In genomic region chr11:9574806-9575530, GRCh38 we compare ENCODE assay signal across 8 cellular contexts. TPM values are rescaled to one million over a fixed set of nuclear protein-coding genes. Genes with fewer than 3 reads are reported as not detected.
A peak's percentile ranks its signal among the peaks of the same experiment; 100 is the strongest.
DNase-seq lines count a peak whose midpoint lies in the region; ATAC-seq and TF ChIP-seq lines count a peak whose summit lies in the region.

No MANE protein-coding gene starts in this region.

- TF ChIP-seq CTCF in mammary epithelial cell (conservative IDR thresholded peaks at IDR 0.05 in 1 of 2, IDR thresholded peaks at IDR 0.05 in 1 of 2; ENCODE audit: extremely low read depth in 1 of 2, insufficient read depth in 1 of 2, low read depth in 1 of 2, low read length in 2 of 2) (no peak), spleen (IDR thresholded peaks at IDR 0.05 in 8 of 11, conservative IDR thresholded peaks at IDR 0.05 in 3 of 11) (no peak)

- H3K9me3 ChIP-seq in mammary epithelial cell (replicated peaks; ENCODE audit: insufficient read depth, low read length): no peaks in the 10 kb centered on the region
- no peaks in the 10 kb centered on the region for H3K9me3 ChIP-seq in spleen

- intact Hi-C loops in mammary epithelial cell (cut with micrococcal nuclease): loop anchor here (1.0 to 2.0 kb wide), 5 partner anchors 9 to 729 kb away; partner anchors contain the start of gene ZNF143
- intact Hi-C loops in spleen (cut with DNase I; ENCODE audit: low total_unique reads): no loop called here

- H3K79me2 ChIP-seq in mammary epithelial cell (ENCODE audit: insufficient read depth, low read length): peaks cover 64% of the 10 kb centered on the region

- H3K4me1 ChIP-seq in mammary epithelial cell (ENCODE audit: insufficient read depth, low read length): peaks cover 20% of the 10 kb centered on the region
- H3K4me1 ChIP-seq in spleen: peaks cover 6 to 86% (median 48%) of the 10 kb centered on the region in 6 donors

- H3K9me3 Mint-ChIP-seq in immature natural killer cell: no peaks in the 10 kb centered on the region

- peak overlapping the region; percentile 99 for H3K9ac ChIP-seq in mammary epithelial cell (ENCODE audit: insufficient read depth, low read length)

- DNase-seq in DMS79 (lab: John Stamatoyannopoulos, UW) (peak; percentile 44), HuH-7 (ENCODE audit: low spot score) (peak; percentile 72), RPMI7951 (ENCODE audit: low read depth) (peak; percentile 85), mammary epithelial cell (peak; percentile 86), immature natural killer cell (no peak), spleen (no peak)

- ATAC-seq in HG02870 (IDR thresholded peaks at IDR 0.05; ENCODE audit: unreplicated experiment) (no peak), HG03432 (IDR thresholded peaks at IDR 0.05; ENCODE audit: unreplicated experiment) (no peak)

- no peak overlapping the region for H2AFZ ChIP-seq in mammary epithelial cell (ENCODE audit: low read depth, low read length)

- CTCF ChIA-PET in mammary epithelial cell (lab: Charles Lee; ENCODE audit: low non-redundant PET): interaction anchor here (0.6 kb wide), 1 partner anchor 9 kb away, joined by 6 read pairs; no protein-coding TSS in a partner anchor

- H3K36me3 ChIP-seq in mammary epithelial cell (ENCODE audit: insufficient read depth, low read length) (peaks cover 21% of the 10 kb centered on the region), spleen (peaks cover 0 to 22% (median 3%) of the 10 kb centered on the region in 6 donors)

- TSS peak; percentile 48 for BruUV-seq in mammary epithelial cell (replicated peaks; lab: Mats Ljungman, UMichigan)

- in situ Hi-C loops in mammary epithelial cell (cut with MboI; ENCODE audit: low sequenced_read_pairs in 2 of 2): no loop called here

- H4K20me1 ChIP-seq in mammary epithelial cell (ENCODE audit: insufficient read depth, low read length): no peaks in the 10 kb centered on the region

- H3K27ac Mint-ChIP-seq in immature natural killer cell: peak overlapping the region; percentile 64 to 94 (median 88)

- peak overlapping the region; percentile 80 to 96 (median 89) for H3K4me3 Mint-ChIP-seq in immature natural killer cell

- WGBS in mammary epithelial cell (ENCODE audit: low coverage, missing lambda C conversion rate): 2% methylated on average over 30 of the region's 34 CpGs
- 1 to 3% (median 2%) methylated on average over 30 to 34 of the region's 34 CpGs for WGBS in spleen, 5 donors

- H3K4me1 Mint-ChIP-seq in immature natural killer cell: peaks cover 48 to 53% of the 10 kb centered on the region in 2 donors

- H3K36me3 Mint-ChIP-seq in immature natural killer cell: peaks cover 0 to 3% (median 0%) of the 10 kb centered on the region in 3 donors

- H3K4me3 ChIP-seq in mammary epithelial cell (replicated peaks in 1 of 3; ENCODE audit: insufficient read depth in 1 of 3, low read depth in 2 of 3, low read length in 3 of 3): peak overlapping the region; percentile 87 to 97 (median 89)
- H3K4me3 ChIP-seq in spleen: peak overlapping the region; percentile 68 to 97 (median 90)

- H3K27me3 ChIP-seq in mammary epithelial cell (ENCODE audit: insufficient read depth, low read length) (no peaks in the 10 kb centered on the region), spleen (replicated peaks in 1 of 7) (no peaks in the 10 kb centered on the region)

- TF ChIP-seq POLR2A in spleen (IDR thresholded peaks at IDR 0.05): no peak

- dilution Hi-C loops in mammary epithelial cell (cut with HindIII; ENCODE audit: low sequenced_read_pairs): no loop called here

- peak overlapping the region; percentile 92 for H3K4me2 ChIP-seq in mammary epithelial cell (ENCODE audit: insufficient read depth, low read depth, low read length)

- peaks cover 2 to 16% (median 4%) of the 10 kb centered on the region in 3 donors for H3K27me3 Mint-ChIP-seq in immature natural killer cell (ENCODE audit: low read depth in 3 of 3)

- H3K27ac ChIP-seq in mammary epithelial cell (ENCODE audit: insufficient read depth, low read depth, low read length) (peak overlapping the region; percentile 96), spleen (peak overlapping the region; percentile 10 to 97 (median 89))

RNA-seq across cellular contexts. Expression of gene WEE1, which starts 1.5 kb away (rescaled TPM):
- total RNA-seq in RPMI7951 (2014; rRNA removed; shearing (Covaris generic)): 52.3 and 74.6 TPM in 2 replicates
- 10 to 100 TPM; 49.8 to 53.0 TPM for total RNA-seq in mammary epithelial cell
- 31.1 TPM for polyA plus RNA-seq in mammary epithelial cell
- 45.0 TPM for polyA minus RNA-seq in mammary epithelial cell
- 10 to 100 TPM in 1 of 3 donors, 1 to 10 TPM in 2; 7.7 to 11.4 (median 9.9) TPM for polyA plus RNA-seq in immature natural killer cell
- 10 to 100 TPM; 12.8 to 30.6 (median 16.9) TPM for total RNA-seq in spleen
- 10 to 100 TPM in 2 of 3 donors, 1 to 10 TPM in 1; 6.3 to 11.7 (median 11.1) TPM for polyA plus RNA-seq in spleen

Comparison
In these comparisons a context has a peak if more than half of its experiments do, and no peak if none do; other contexts are left out.
1. DNase-seq: peak in DMS79 (single experiment), HuH-7 (single experiment), RPMI7951 (single experiment) and mammary epithelial cell (single experiment); none in immature natural killer cell (0 of 3) and spleen (single experiment).